In genomic region chr4:17788956-17789355, GRCh38 we compare ENCODE assay signal across 25 cellular contexts. TPM values are rescaled to one million over a fixed set of nuclear protein-coding genes. Genes with fewer than 3 reads are reported as not detected.
DNase-seq lines count a peak whose midpoint lies in the region; ATAC-seq, FAIRE-seq and TF ChIP-seq lines count a peak whose summit lies in the region.
"Had no signal": no experiment of that assay in that cellular context is flagged by ENCODE, and none has a peak within 500 bp of the region (broad histone marks: within the 10 kb centered on the region; RNA-seq: fewer than 3 reads in every experiment).

No MANE protein-coding gene starts in this region.

- FAIRE-seq in bronchial epithelial cell (lab: Jason Lieb, UNC): no peak
- FAIRE-seq: K562 had no signal

- ATAC-seq in HG02938 (IDR thresholded peaks at IDR 0.05; ENCODE audit: unreplicated experiment) (no peak), HG03571 (IDR thresholded peaks at IDR 0.05; ENCODE audit: unreplicated experiment) (no peak)
- ATAC-seq: K562, Panc1 had no signal

- DNase-seq in ELR (ENCODE audit: low read depth): peak; percentile 47
- peak; percentile 63 for DNase-seq in NCI-H226
- DNase-seq in bronchial epithelial cell (ENCODE audit: low read depth): peak; percentile 45
- peak; percentile 72 for DNase-seq in kidney tubule cell (ENCODE audit: low spot score)
- DNase-seq in NCI-H510A treated with DMSO at 0.1 percent for 48 hours (lab: John Stamatoyannopoulos, UW): no peak
- no peak for DNase-seq in DMS 273 treated with DMSO at 0.1 percent for 48 hours (lab: John Stamatoyannopoulos, UW)
- DNase-seq: Calu3, GOT3, HFFc6, Kasumi-1, MV-4-11, NCI-H1105, NCI-H1436 treated with DMSO at 0.1 percent for 48 hours, NCI-H187 treated with DMSO at 0.1 percent for 48 hours, NCI-H446, SHP77 treated with DMSO at 0.1 percent for 48 hours had no signal

- no peak overlapping the region for H3K4me3 ChIP-seq in bronchial epithelial cell (ENCODE audit: low read depth, low read length)
- H3K4me3 ChIP-seq: HAP-1, K562 had no signal

- no peaks in the 10 kb centered on the region for H3K36me3 ChIP-seq in bronchial epithelial cell (ENCODE audit: control insufficient read depth, insufficient read depth, low read length)

- TF ChIP-seq CTCF in bronchial epithelial cell (IDR thresholded peaks at IDR 0.05; ENCODE audit: insufficient read depth, low read length, severe bottlenecking): no peak

- no peaks in the 10 kb centered on the region for H3K27me3 ChIP-seq in bronchial epithelial cell (ENCODE audit: control insufficient read depth, insufficient read depth, low read length)

RNA-seq across cellular contexts. Expression of gene FAM184B, which starts 7.5 kb away (rescaled TPM):
- total RNA-seq in bronchial epithelial cell: not detected in 2 replicates
- total RNA-seq: A172, G401, HT-29, K562, MCF 10A had no signal

RNA-seq across cellular contexts. Expression of gene DCAF16, which starts 21.6 kb away (rescaled TPM):
- 25.0 and 25.5 TPM in 2 replicates for total RNA-seq in bronchial epithelial cell

RNA-seq across cellular contexts. Expression of gene NCAPG, which starts 21.8 kb away (rescaled TPM):
- 0.26 TPM in 2 replicates for total RNA-seq in bronchial epithelial cell

Comparison
In these comparisons a context has a peak if more than half of its experiments do, and no peak if none do; other contexts are left out.
1. DNase-seq: peak in ELR (single experiment), NCI-H226 (single experiment), bronchial epithelial cell (single experiment) and kidney tubule cell (single experiment); none in NCI-H510A treated with DMSO at 0.1 percent for 48 hours (single experiment) and DMS 273 treated with DMSO at 0.1 percent for 48 hours (single experiment).